8 cellular contexts compared by ENCODE assay signal in the genomic region with DNA sequence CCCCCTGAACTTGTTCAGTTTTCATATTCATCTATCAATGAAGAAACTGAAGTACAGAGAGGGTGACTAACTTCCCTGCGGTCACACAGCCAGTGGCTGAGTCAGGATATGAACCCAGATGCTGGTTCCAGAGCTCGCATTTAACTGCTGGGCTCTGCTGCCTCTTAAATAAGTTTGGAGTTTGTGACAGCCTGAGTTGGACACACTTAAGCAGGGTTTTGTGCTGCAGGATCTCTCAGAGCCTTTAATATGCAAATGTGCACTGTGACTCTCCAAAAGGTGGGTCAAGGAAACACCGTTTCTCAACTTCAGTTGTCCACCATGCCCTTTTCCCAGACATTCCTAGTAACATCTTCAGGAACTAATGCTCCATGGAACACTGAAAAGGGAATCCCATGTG.
"Had no signal": no experiment of that assay in that cellular context is flagged by ENCODE, and none has a peak within 500 bp of the region (broad histone marks: within the 10 kb centered on the region; RNA-seq: fewer than 3 reads in every experiment).

No MANE protein-coding gene starts in this region.

- H3K4me1 Mint-ChIP-seq: IgD-negative memory B cell had no signal

- ATAC-seq: HepG2 had no signal

- H3K27ac ChIP-seq: HL-60, KMS-11 had no signal

- H3K4me2 ChIP-seq: KMS-11 had no signal

- H3K36me3 Mint-ChIP-seq: IgD-negative memory B cell had no signal

- H3K9me3 Mint-ChIP-seq: IgD-negative memory B cell had no signal

- H3K27ac Mint-ChIP-seq: IgD-negative memory B cell had no signal

- DNase-seq: IMR-90, KBM-7, KG1 had no signal

- H3K4me3 Mint-ChIP-seq: IgD-negative memory B cell had no signal

- H3K9ac ChIP-seq: KMS-11 had no signal

- FAIRE-seq: HepG2, HTR-8/SVneo had no signal
